Comparison of ENCODE assay signal across 8 cellular contexts in genomic region chr7:6706666-6707407, GRCh38. TPM values are rescaled to one million over a fixed set of nuclear protein-coding genes. Genes with fewer than 3 reads are reported as not detected.
DNase-seq lines count a peak whose midpoint lies in the region; ATAC-seq lines count a peak whose summit lies in the region.

Gene ZNF12, minus strand, starts transcription at chr7:6706947. Its CDS starts 1,774 bp downstream, at chr7:6705173.

- POLR2A ChIA-PET in activated CD8-positive, alpha-beta memory T cell treated with anti-CD3 and anti-CD28 coated beads for 36 hours (lab: Charles Lee), result interaction anchor here (0.5 kb wide), 1 partner anchor 98 kb away, joined by 5 read pairs; no protein-coding TSS in a partner anchor

- CTCF ChIA-PET in activated CD8-positive, alpha-beta memory T cell treated with anti-CD3 and anti-CD28 coated beads for 36 hours (lab: Charles Lee), result no interaction called here

- peak; percentile 90 for ATAC-seq in GM21367 (IDR thresholded peaks at IDR 0.05; ENCODE audit: unreplicated experiment)

- DNase-seq in COR-L47 (lab: John Stamatoyannopoulos, UW) (peak; percentile 85), HT1080 (ENCODE audit: low read depth) (peak; percentile 89), NOMO-1 (lab: John Stamatoyannopoulos, UW; ENCODE audit: unreplicated experiment in 2 of 2) (peak; percentile 86 to 88), medulla oblongata (ENCODE audit: extremely low spot score) (peak; percentile 96)
- peak; percentile 90 for DNase-seq in effector CD8-positive, alpha-beta T cell (lab: John Stamatoyannopoulos, UW)
- DNase-seq in stimulated activated CD4-positive, alpha-beta T cell treated with anti-CD3 and anti-CD28 coated beads, TNF-alpha, amount 100 ng/mL, for 48 hours (ENCODE audit: low read depth in 3 of 3), result peak; percentile 92 to 93 (median 93)

RNA-seq across cellular contexts. Expression of gene ZNF12, which starts in this region (rescaled TPM):
- total RNA-seq in HT1080 (2014; rRNA removed; shearing (Covaris generic)), result 12.2 and 16.4 TPM in 2 replicates
- polyA plus RNA-seq in HT1080 (2015; cell fraction: cytosol; rRNA removed), result 11.6 and 26.7 TPM in 2 replicates
- polyA plus RNA-seq in HT1080 (2015; cell fraction: nucleus; rRNA removed), result 23.6 and 26.9 TPM in 2 replicates
- total RNA-seq in activated CD8-positive, alpha-beta memory T cell treated with anti-CD3 and anti-CD28 coated beads for 36 hours, result 10 to 100 TPM; 19.0 to 19.9 TPM

Comparison
In these comparisons a context has a peak if more than half of its experiments do, and no peak if none do; other contexts are left out.
1. Peak in every context shown above with its lines: DNase-seq and ATAC-seq.